ENCODE assay signal across 1 cellular context in genomic region chr17:8188408-8188839, GRCh38.
TF ChIP-seq lines count a peak whose summit lies in the region.

No MANE protein-coding gene starts in this region.

TF ChIP-seq in IMR-90, 13 proteins besides CTCF, POLR2A, EP300 and RAD21 (continued from another document):
- TF ChIP-seq, protein P1, sequence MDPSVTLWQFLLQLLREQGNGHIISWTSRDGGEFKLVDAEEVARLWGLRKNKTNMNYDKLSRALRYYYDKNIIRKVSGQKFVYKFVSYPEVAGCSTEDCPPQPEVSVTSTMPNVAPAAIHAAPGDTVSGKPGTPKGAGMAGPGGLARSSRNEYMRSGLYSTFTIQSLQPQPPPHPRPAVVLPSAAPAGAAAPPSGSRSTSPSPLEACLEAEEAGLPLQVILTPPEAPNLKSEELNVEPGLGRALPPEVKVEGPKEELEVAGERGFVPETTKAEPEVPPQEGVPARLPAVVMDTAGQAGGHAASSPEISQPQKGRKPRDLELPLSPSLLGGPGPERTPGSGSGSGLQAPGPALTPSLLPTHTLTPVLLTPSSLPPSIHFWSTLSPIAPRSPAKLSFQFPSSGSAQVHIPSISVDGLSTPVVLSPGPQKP (IDR thresholded peaks at IDR 0.05; ENCODE audit: borderline replicate concordance, low read depth, low read length) = no peak
- TF ChIP-seq SMC3 (IDR thresholded peaks at IDR 0.05; ENCODE audit: low read depth, low read length) (no peak), MXI1 (IDR thresholded peaks at IDR 0.05; ENCODE audit: borderline replicate concordance, low read depth, low read length) (no peak), MAFK (IDR thresholded peaks at IDR 0.05; ENCODE audit: low read depth, low read length) (no peak), USF2 (IDR thresholded peaks at IDR 0.05; ENCODE audit: low read depth, low read length) (no peak)
TF ChIP-seq in IMR-90: peak in this region for 0.
